Comparison of ENCODE assay signal across 10 cellular contexts in the genomic region with DNA sequence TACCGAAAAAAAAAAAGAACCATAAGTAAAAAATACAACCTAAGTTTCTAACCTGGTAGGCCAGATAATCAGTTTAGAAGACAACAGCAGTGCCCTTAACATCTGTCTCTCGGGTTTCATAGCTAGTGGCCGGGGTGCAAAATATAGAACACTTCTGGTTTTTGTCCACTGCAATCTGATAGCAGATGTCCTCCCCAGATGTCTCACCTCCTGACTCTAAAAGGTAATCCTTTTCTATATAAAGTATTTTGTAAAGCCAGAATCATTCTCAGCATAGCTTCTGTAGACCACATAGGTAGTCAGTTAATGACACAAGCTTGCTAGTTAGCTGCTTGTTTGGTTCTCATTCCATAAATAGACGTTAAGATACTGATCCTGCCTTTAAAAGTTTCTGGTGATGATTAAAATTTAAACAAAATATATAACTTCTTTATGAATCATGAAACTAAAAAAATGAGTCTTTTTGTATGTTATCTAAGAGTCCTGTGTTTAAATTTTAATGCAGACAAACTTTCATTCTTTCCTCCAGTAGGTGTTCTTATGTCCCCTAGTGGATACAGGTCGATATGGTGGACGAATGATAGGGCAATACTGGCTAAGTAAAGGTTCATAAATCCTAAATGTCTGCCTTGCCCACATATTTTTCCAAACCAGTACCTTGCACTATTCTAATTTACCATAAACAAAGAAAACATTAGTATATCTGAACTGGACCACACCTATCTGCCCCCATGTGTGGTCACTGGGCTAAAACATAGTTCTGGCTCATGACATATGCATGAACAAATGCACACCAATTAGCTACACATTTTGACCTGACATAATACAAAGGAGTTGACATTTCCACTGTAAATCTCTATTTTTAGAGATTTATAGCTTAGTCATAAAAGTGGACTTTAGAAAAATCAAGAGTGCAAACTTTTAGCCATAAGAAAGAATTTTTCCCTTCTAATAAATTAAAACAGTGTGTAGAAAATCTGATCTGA.
DNase-seq lines count a peak whose midpoint lies in the region; ATAC-seq and TF ChIP-seq lines count a peak whose summit lies in the region.
"Had no signal": no experiment of that assay in that cellular context is flagged by ENCODE, and none has a peak within 500 bp of the region (broad histone marks: within the 10 kb centered on the region; RNA-seq: fewer than 3 reads in every experiment).

No MANE protein-coding gene starts in this region.

- CTCF ChIA-PET in Panc1 (lab: Charles Lee): no interaction called here
- CTCF ChIA-PET in WTC11 (lab: Charles Lee): interaction anchor here (0.7 to 1.4 kb wide), 4 partner anchors 11 to 295 kb away, joined by 3 to 5 read pairs (median 3); no protein-coding TSS in a partner anchor

- ATAC-seq in HG02642 (IDR thresholded peaks at IDR 0.05; ENCODE audit: poor library complexity, unreplicated experiment) (peak; percentile 81), Panc1 (no peak), GM21528 (IDR thresholded peaks at IDR 0.05; ENCODE audit: low FRiP score, unreplicated experiment) (no peak), WTC11 (no peak)

- 95% methylated on average over 6 of the region's 6 CpGs for WGBS in suprapubic skin

- POLR2A ChIA-PET in Panc1 (lab: Charles Lee): interaction anchor here (0.7 kb wide), 1 partner anchor 200 kb away, joined by 7 read pairs; no protein-coding TSS in a partner anchor
- POLR2A ChIA-PET in WTC11 (lab: Charles Lee): interaction anchor here (0.6 kb wide), 1 partner anchor 13 kb away, joined by 3 read pairs; no protein-coding TSS in a partner anchor

- H3K27me3 ChIP-seq in Panc1 (ENCODE audit: control insufficient read depth, insufficient read depth, low read length): no peaks in the 10 kb centered on the region
- no peaks in the 10 kb centered on the region for H3K27me3 ChIP-seq in osteoblast (ENCODE audit: insufficient read depth, low read length)
- no peaks in the 10 kb centered on the region for H3K27me3 ChIP-seq in suprapubic skin
- H3K27me3 ChIP-seq: BLaER1 had no signal

- TF ChIP-seq POLR2A in suprapubic skin (IDR thresholded peaks at IDR 0.05): no peak

- H3K27ac ChIP-seq in Panc1 (ENCODE audit: low read length) (no peak overlapping the region), osteoblast (ENCODE audit: low read depth, low read length) (peak overlapping the region; percentile 26), suprapubic skin (no peak overlapping the region)
- H3K27ac ChIP-seq: BLaER1 had no signal

- H3K79me2 ChIP-seq in osteoblast (ENCODE audit: insufficient read depth, low read length): no peaks in the 10 kb centered on the region

- no peaks in the 10 kb centered on the region; the same call in 1 of the 2 replicates for H3K4me1 Mint-ChIP-seq in WTC11

- H3K4me3 ChIP-seq in Panc1 (ENCODE audit: low read depth in 2 of 2, low read length in 2 of 2) (no peak overlapping the region), osteoblast (ENCODE audit: insufficient read depth, low read length) (no peak overlapping the region), suprapubic skin (no peak overlapping the region)
- H3K4me3 ChIP-seq: BLaER1 had no signal

- no peaks in the 10 kb centered on the region for H4K20me1 ChIP-seq in osteoblast (ENCODE audit: insufficient read depth, low read length)
- H4K20me1 ChIP-seq: BLaER1 had no signal

- H3K4me1 ChIP-seq in Panc1 (ENCODE audit: control insufficient read depth, insufficient read depth, low read length) (no peaks in the 10 kb centered on the region), osteoblast (ENCODE audit: insufficient read depth, low read length) (peaks cover 33% of the 10 kb centered on the region), suprapubic skin (no peaks in the 10 kb centered on the region)
- H3K4me1 ChIP-seq: BLaER1 had no signal

- intact Hi-C loops in Panc1 (cut with micrococcal nuclease; ENCODE audit: unreplicated experiment): no loop called here

- H3K9me3 Mint-ChIP-seq in WTC11: peaks cover 20% of the 10 kb centered on the region

- DNase-seq in NCI-H82 (lab: John Stamatoyannopoulos, UW) (peak; percentile 36), NCI-H82 treated with DMSO at 0.1 percent for 48 hours (lab: John Stamatoyannopoulos, UW; ENCODE audit: unreplicated experiment) (no peak), Panc1 (ENCODE audit: low read depth, low spot score) (peak; percentile 5), osteoblast (ENCODE audit: insufficient read length, low spot score, missing footprints) (no peak), suprapubic skin (ENCODE audit: low spot score in 2 of 2) (no peak), WTC11 (ENCODE audit: low spot score) (no peak)
- DNase-seq: stimulated activated CD4-positive, alpha-beta T cell treated with anti-CD3 and anti-CD28 coated beads, Interleukin-12 subunit alpha, Interleukin-12 subunit beta, amount 100 ng/mL, for 4 hours had no signal

- H2AFZ ChIP-seq in osteoblast (ENCODE audit: low read length): no peak overlapping the region

- in situ Hi-C loops in Panc1 (cut with HindIII; ENCODE audit: low pct_unique_long_range_greater_than_20kb, low sequenced_read_pairs): no loop called here

- TF ChIP-seq EP300 in suprapubic skin (IDR thresholded peaks at IDR 0.05): no peak

- no peaks in the 10 kb centered on the region for H3K36me3 ChIP-seq in Panc1 (ENCODE audit: control insufficient read depth, insufficient read depth, low read length)
- no peaks in the 10 kb centered on the region for H3K36me3 ChIP-seq in osteoblast (ENCODE audit: insufficient read depth, low read length)
- H3K36me3 ChIP-seq in suprapubic skin: no peaks in the 10 kb centered on the region

- H3K4me3 Mint-ChIP-seq in WTC11: no peak overlapping the region

- peaks cover 18% of the 10 kb centered on the region for H3K36me3 Mint-ChIP-seq in WTC11

- H3K4me2 ChIP-seq in osteoblast (ENCODE audit: insufficient read depth, low read length): peak overlapping the region; percentile 19
- H3K4me2 ChIP-seq: BLaER1 had no signal

- H3K9me3 ChIP-seq in Panc1 (ENCODE audit: control insufficient read depth, insufficient read depth, low read depth, low read length): no peaks in the 10 kb centered on the region
- no peaks in the 10 kb centered on the region for H3K9me3 ChIP-seq in osteoblast (ENCODE audit: low read depth, low read length)
- no peaks in the 10 kb centered on the region for H3K9me3 ChIP-seq in suprapubic skin

- no peak overlapping the region for H3K27ac Mint-ChIP-seq in WTC11

- TF ChIP-seq CTCF in Panc1 (IDR thresholded peaks at IDR 0.05): peak; percentile 34; the same call in 1 of the 2 replicates
- peak; percentile 33 for TF ChIP-seq CTCF in osteoblast (IDR thresholded peaks at IDR 0.05; ENCODE audit: extremely low read depth, low read depth, low read length)
- TF ChIP-seq CTCF in suprapubic skin (IDR thresholded peaks at IDR 0.05): no peak
- no peak for TF ChIP-seq CTCF in WTC11 (IDR thresholded peaks at IDR 0.05)

- BruUV-seq in Panc1 (replicated peaks; lab: Mats Ljungman, UMichigan): no TSS peak

- H3K27me3 Mint-ChIP-seq in WTC11 (ENCODE audit: low read depth): no peaks in the 10 kb centered on the region

TF ChIP-seq in WTC11, 78 proteins besides CTCF, POLR2A, EP300 and RAD21 (continues in another document):
- TF ChIP-seq CREB1 (CRISPR knock-in tag; IDR thresholded peaks at IDR 0.05) (no peak), OVOL2 (CRISPR knock-in tag; IDR thresholded peaks at IDR 0.05; ENCODE audit: borderline replicate concordance) (no peak)
- TF ChIP-seq, protein P1, sequence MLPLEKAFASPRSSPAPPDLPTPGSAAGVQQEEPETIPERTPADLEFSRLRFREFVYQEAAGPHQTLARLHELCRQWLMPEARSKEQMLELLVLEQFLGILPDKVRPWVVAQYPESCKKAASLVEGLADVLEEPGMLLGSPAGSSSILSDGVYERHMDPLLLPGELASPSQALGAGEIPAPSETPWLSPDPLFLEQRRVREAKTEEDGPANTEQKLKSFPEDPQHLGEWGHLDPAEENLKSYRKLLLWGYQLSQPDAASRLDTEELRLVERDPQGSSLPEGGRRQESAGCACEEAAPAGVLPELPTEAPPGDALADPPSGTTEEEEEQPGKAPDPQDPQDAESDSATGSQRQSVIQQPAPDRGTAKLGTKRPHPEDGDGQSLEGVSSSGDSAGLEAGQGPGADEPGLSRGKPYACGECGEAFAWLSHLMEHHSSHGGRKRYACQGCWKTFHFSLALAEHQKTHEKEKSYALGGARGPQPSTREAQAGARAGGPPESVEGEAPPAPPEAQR (CRISPR knock-in tag; IDR thresholded peaks at IDR 0.05): no peak
- TF ChIP-seq, protein P2, sequence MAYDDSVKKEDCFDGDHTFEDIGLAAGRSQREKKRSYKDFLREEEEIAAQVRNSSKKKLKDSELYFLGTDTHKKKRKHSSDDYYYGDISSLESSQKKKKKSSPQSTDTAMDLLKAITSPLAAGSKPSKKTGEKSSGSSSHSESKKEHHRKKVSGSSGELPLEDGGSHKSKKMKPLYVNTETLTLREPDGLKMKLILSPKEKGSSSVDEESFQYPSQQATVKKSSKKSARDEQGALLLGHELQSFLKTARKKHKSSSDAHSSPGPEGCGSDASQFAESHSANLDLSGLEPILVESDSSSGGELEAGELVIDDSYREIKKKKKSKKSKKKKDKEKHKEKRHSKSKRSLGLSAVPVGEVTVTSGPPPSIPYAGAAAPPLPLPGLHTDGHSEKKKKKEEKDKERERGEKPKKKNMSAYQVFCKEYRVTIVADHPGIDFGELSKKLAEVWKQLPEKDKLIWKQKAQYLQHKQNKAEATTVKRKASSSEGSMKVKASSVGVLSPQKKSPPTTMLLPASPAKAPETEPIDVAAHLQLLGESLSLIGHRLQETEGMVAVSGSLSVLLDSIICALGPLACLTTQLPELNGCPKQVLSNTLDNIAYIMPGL (CRISPR knock-in tag; IDR thresholded peaks at IDR 0.05): no peak

Comparison
In these comparisons a context has a peak if more than half of its experiments do, and no peak if none do; other contexts are left out.
1. DNase-seq: peak in NCI-H82 (single experiment) and Panc1 (single experiment); none in NCI-H82 treated with DMSO at 0.1 percent for 48 hours (single experiment), osteoblast (single experiment), suprapubic skin (0 of 2) and WTC11 (single experiment).
2. CTCF ChIP-seq: peak in Panc1 (single experiment) and osteoblast (single experiment); none in suprapubic skin (0 of 2) and WTC11 (single experiment).